ENCODE assay signal across 14 cellular contexts in genomic region chr17:12911241-12911640, GRCh38.
A peak's percentile ranks its signal among the peaks of the same experiment; 100 is the strongest.
DNase-seq lines count a peak whose midpoint lies in the region; TF ChIP-seq lines count a peak whose summit lies in the region.
"Had no signal": no experiment of that assay in that cellular context is flagged by ENCODE, and none has a peak within 500 bp of the region (broad histone marks: within the 10 kb centered on the region; RNA-seq: fewer than 3 reads in every experiment).

No MANE protein-coding gene starts in this region.

- no peak overlapping the region for H3K27ac ChIP-seq in GM23248
- no peak overlapping the region for H3K27ac ChIP-seq in testis
- H3K27ac ChIP-seq: C4-2B had no signal

- no peaks in the 10 kb centered on the region for H3K4me1 ChIP-seq in GM23248 (ENCODE audit: insufficient read depth)
- H3K4me1 ChIP-seq in testis: no peaks in the 10 kb centered on the region
- H3K4me1 ChIP-seq: Caco-2, HAP-1 had no signal

- in situ Hi-C loops in GM23248 (cut with MboI): no loop called here

- H3K9me3 ChIP-seq in GM23248 (ENCODE audit: low read depth) (peaks cover 3% of the 10 kb centered on the region), testis (no peaks in the 10 kb centered on the region)
- H3K9me3 ChIP-seq: Caco-2, HAP-1 had no signal

- DNase-seq in GM23248 (peak; percentile 17), NCI-H1048 (lab: John Stamatoyannopoulos, UW) (peak; percentile 11), cardiac fibroblast (ENCODE audit: low read depth in 2 of 2) (peak; percentile 27 to 63), fibroblast of pulmonary artery (ENCODE audit: low read depth) (peak; percentile 62), amygdala (lab: John Stamatoyannopoulos, UW) (no peak), NCI-H1092 (lab: John Stamatoyannopoulos, UW) (no peak), Ammon's horn (ENCODE audit: low spot score) (no peak), testis (no peak)
- DNase-seq: ACHN; Caco-2; CD4-positive, alpha-beta T cell; GF-D8 had no signal

- intact Hi-C loops in testis (cut with DNase I; ENCODE audit: low total_unique reads): no loop called here

- WGBS in GM23248 (ENCODE audit: low coverage in 1 of 2, low lambda C conversion rate in 2 of 2, missing lambda C conversion rate in 2 of 2), 2 experiments: 24 to 32% methylated on average over 4 of the region's 4 CpGs
- 69 to 81% methylated on average over 4 of the region's 4 CpGs for WGBS in testis, 2 donors

- no peaks in the 10 kb centered on the region for H3K9me2 ChIP-seq in GM23248 (ENCODE audit: insufficient read depth)

- TF ChIP-seq POLR2A in testis (IDR thresholded peaks at IDR 0.05): no peak

- no peak overlapping the region for H3K9ac ChIP-seq in GM23248

- H2AFZ ChIP-seq in GM23248: no peak overlapping the region

- H4K20me1 ChIP-seq in GM23248 (ENCODE audit: insufficient read depth): no peaks in the 10 kb centered on the region

- no peak overlapping the region for H3K4me3 ChIP-seq in GM23248
- H3K4me3 ChIP-seq in cardiac fibroblast (replicated peaks in 1 of 2; ENCODE audit: low read depth in 2 of 2, low read length in 2 of 2): no peak overlapping the region
- no peak overlapping the region for H3K4me3 ChIP-seq in fibroblast of pulmonary artery (replicated peaks; ENCODE audit: low read depth, low read length)
- H3K4me3 ChIP-seq in testis: no peak overlapping the region
- H3K4me3 ChIP-seq: HAP-1 had no signal

- H3K79me2 ChIP-seq in GM23248 (ENCODE audit: insufficient read depth): no peaks in the 10 kb centered on the region

- H3K36me3 ChIP-seq in GM23248 (ENCODE audit: low read depth) (no peaks in the 10 kb centered on the region), testis (ENCODE audit: low read depth, missing control alignments) (no peaks in the 10 kb centered on the region)
- H3K36me3 ChIP-seq: HAP-1 had no signal

- no peaks in the 10 kb centered on the region for H3F3A ChIP-seq in GM23248 (ENCODE audit: insufficient read depth)

- no peak overlapping the region for H3K4me2 ChIP-seq in GM23248 (ENCODE audit: unreplicated experiment)

- TF ChIP-seq CTCF in cardiac fibroblast (IDR thresholded peaks at IDR 0.05; ENCODE audit: low read depth, low read length): no peak
- TF ChIP-seq CTCF in fibroblast of pulmonary artery (IDR thresholded peaks at IDR 0.05; ENCODE audit: low read length, missing control alignments): no peak
- no peak for TF ChIP-seq CTCF in testis (IDR thresholded peaks at IDR 0.05)

- H3K27me3 ChIP-seq in GM23248 (replicated peaks; ENCODE audit: insufficient read depth): no peaks in the 10 kb centered on the region
- no peaks in the 10 kb centered on the region for H3K27me3 ChIP-seq in testis

Comparison
In these comparisons a context has a peak if more than half of its experiments do, and no peak if none do; other contexts are left out.
1. DNase-seq: peak in GM23248 (single experiment), NCI-H1048 (single experiment), cardiac fibroblast (2 of 2) and fibroblast of pulmonary artery (single experiment); none in amygdala (0 of 56), NCI-H1092 (single experiment), Ammon's horn (single experiment) and testis (single experiment).